17 cellular contexts compared by ENCODE assay signal in the genomic region with DNA sequence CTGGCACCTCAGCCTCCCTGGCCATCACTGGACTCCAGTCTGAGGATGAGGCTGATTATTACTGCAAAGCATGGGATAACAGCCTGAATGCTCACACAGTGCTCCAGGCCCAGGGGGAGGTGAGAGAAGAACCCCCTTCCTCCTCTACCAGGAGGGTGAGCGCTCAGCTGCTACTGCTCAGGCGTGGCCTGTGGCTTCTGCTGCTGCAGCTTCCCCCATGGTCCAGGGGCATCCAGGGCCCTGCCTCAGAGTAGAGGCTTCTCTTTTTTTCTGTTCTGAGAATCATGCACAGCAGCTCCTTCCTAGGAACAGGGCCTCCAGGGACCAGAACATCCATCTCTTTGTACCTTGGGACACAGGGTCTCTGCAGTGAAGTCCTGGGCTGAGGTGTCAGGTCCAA.
DNase-seq lines count a peak whose midpoint lies in the region; ATAC-seq, FAIRE-seq and TF ChIP-seq lines count a peak whose summit lies in the region.
"Had no signal": no experiment of that assay in that cellular context is flagged by ENCODE, and none has a peak within 500 bp of the region (broad histone marks: within the 10 kb centered on the region; RNA-seq: fewer than 3 reads in every experiment).

No MANE protein-coding gene starts in this region.

- peaks cover 2% of the 10 kb centered on the region for H3K9me3 Mint-ChIP-seq in stimulated activated memory B cell treated with anti-CD40 and anti-IgM and Interleukin-4, amounts not matched to agents 10 μg/mL and 1 μg/mL and 100 μg/mL, for 72 hours

- no peak for DNase-seq in T-helper 17 cell
- no peak for DNase-seq in HepG2 (ENCODE audit: low spot score)
- no peak for DNase-seq in NCI-H1105 treated with DMSO at 0.1 percent for 48 hours (lab: John Stamatoyannopoulos, UW)
- no peak for DNase-seq in transverse colon
- DNase-seq in NCI-H345 treated with DMSO at 0.1 percent for 48 hours (lab: John Stamatoyannopoulos, UW; ENCODE audit: unreplicated experiment), result no peak
- DNase-seq: ACHN; BE2C; Caco-2; CD8-positive, alpha-beta memory T cell; DMS53 had no signal

- H3K9ac ChIP-seq in BLaER1 treated with 17β-estradiol and CSF1 and Interleukin-3, amounts not matched to agents 10 nM and 100 nM, result peak overlapping the region in 2 of 11 experiments; percentile 2 to 32; a peak in 1 of 22 replicates
- H3K9ac ChIP-seq in HepG2 (ENCODE audit: insufficient read depth, low read depth, low read length), result no peak overlapping the region
- H3K9ac ChIP-seq: KMS-11 had no signal

- H3K9me3 ChIP-seq in BLaER1 treated with 17β-estradiol and CSF1 and Interleukin-3, amounts not matched to agents 10 nM and 100 nM (replicated peaks in 1 of 11), result peaks cover 13 to 21% (median 19%) of the 10 kb centered on the region in 11 experiments
- no peaks in the 10 kb centered on the region for H3K9me3 ChIP-seq in T-helper 17 cell (ENCODE audit: control insufficient read depth, low read length, poor library complexity, severe bottlenecking)
- no peaks in the 10 kb centered on the region for H3K9me3 ChIP-seq in HepG2 (ENCODE audit: low read length)
- no peaks in the 10 kb centered on the region for H3K9me3 ChIP-seq in transverse colon
- H3K9me3 ChIP-seq: BE2C had no signal

- H3K4me2 ChIP-seq in BLaER1 treated with 17β-estradiol and CSF1 and Interleukin-3, amounts not matched to agents 10 nM and 100 nM, result peak overlapping the region; percentile 54 to 76 (median 69)
- no peak overlapping the region for H3K4me2 ChIP-seq in HepG2 (ENCODE audit: low read depth, low read length)
- H3K4me2 ChIP-seq: GM23338, KMS-11 had no signal

- H3K36me3 ChIP-seq in BLaER1 treated with 17β-estradiol and CSF1 and Interleukin-3, amounts not matched to agents 10 nM and 100 nM, result peaks cover 0 to 3% (median 0%) of the 10 kb centered on the region in 11 experiments; a peak in 3 of 22 replicates
- no peaks in the 10 kb centered on the region; a peak in 1 of 5 replicates for H3K36me3 ChIP-seq in HepG2 (replicated peaks in 1 of 2; ENCODE audit: control insufficient read depth in 1 of 2, insufficient read depth in 2 of 2, low read length in 2 of 2)
- H3K36me3 ChIP-seq in transverse colon, result no peaks in the 10 kb centered on the region
- H3K36me3 ChIP-seq: BE2C had no signal

- no peak for TF ChIP-seq EP300 in HepG2 (IDR thresholded peaks at IDR 0.05; ENCODE audit: low read depth in 2 of 2, low read length in 2 of 2)
- no peak for TF ChIP-seq EP300 in HepG2 (CRISPR knock-in tag; IDR thresholded peaks at IDR 0.05; ENCODE audit: borderline replicate concordance)
- TF ChIP-seq EP300 in transverse colon (IDR thresholded peaks at IDR 0.05; ENCODE audit: low read depth), result no peak

- H4K20me1 ChIP-seq in BLaER1 treated with 17β-estradiol and CSF1 and Interleukin-3, amounts not matched to agents 10 nM and 100 nM, result peaks cover 0 to 5% (median 0%) of the 10 kb centered on the region in 11 experiments; a peak in 4 of 22 replicates
- H4K20me1 ChIP-seq in HepG2 (ENCODE audit: insufficient read depth, low read length), result no peaks in the 10 kb centered on the region

- WGBS in HepG2 (ENCODE audit: low lambda C conversion rate), result no CpG with 5 or more reads among the region's 2 CpGs
- WGBS in transverse colon (ENCODE audit: low coverage in 1 of 2), 2 donors, result 73% methylated on average over 2 of the region's 2 CpGs; no CpG with 5 or more reads in 1 of the 2 donors

- in situ Hi-C loops in HepG2 (cut with HindIII; ENCODE audit: extremely low pct_ligation_motif_present, low pct_unique_long_range_greater_than_20kb), result loop anchor here (25.0 kb wide), 1 partner anchor 115 kb away; no protein-coding TSS in a partner anchor
- in situ Hi-C loops in transverse colon (cut with MboI; ENCODE audit: low pct_ligation_motif_present in 1 of 4, low pct_unique_long_range_greater_than_20kb in 1 of 4, low sequenced_read_pairs in 3 of 4), result loop anchor here in 1 of 4 donors (25.0 kb wide), 1 partner anchor 90 kb away; the partner anchor contains the start of gene VPREB1

- TF ChIP-seq POLR2A in HepG2 (IDR thresholded peaks at IDR 0.05; ENCODE audit: insufficient read depth in 1 of 2, low read depth in 2 of 2, low read length in 2 of 2), result no peak
- TF ChIP-seq POLR2A in transverse colon (IDR thresholded peaks at IDR 0.05), result no peak

- ATAC-seq in T-helper 17 cell (peak; percentile 32), HepG2 (0 out of 3 replicates have a peak, but pooled peaks have one; percentile 18), HG03135 (IDR thresholded peaks at IDR 0.05; ENCODE audit: unreplicated experiment) (no peak)
- ATAC-seq in stimulated activated memory B cell treated with anti-CD40 and anti-IgM and Interleukin-4, amounts not matched to agents 10 μg/mL and 1 μg/mL and 100 μg/mL, for 72 hours, result peak; percentile 57
- ATAC-seq: GM23338, HCT116 had no signal

- H2AFZ ChIP-seq in HepG2 (ENCODE audit: low read length), result no peak overlapping the region
- H2AFZ ChIP-seq: GM23338 had no signal

- POLR2A ChIA-PET in HepG2 (lab: Yijun Ruan, JAX), result no interaction called here

- no peaks in the 10 kb centered on the region for H3K79me2 ChIP-seq in HepG2 (ENCODE audit: insufficient read depth, low read length)

- CTCF ChIA-PET in HepG2 (lab: Yijun Ruan, JAX; ENCODE audit: low intra/inter-chr PET ratio, low total read pairs), result no interaction called here

- no TSS peak for BruUV-seq in HepG2 (replicated peaks; lab: Mats Ljungman, UMichigan)

- FAIRE-seq in HepG2 (lab: Jason Lieb, UNC), result no peak
- FAIRE-seq: GM12892 had no signal

- H3K27me3 ChIP-seq in BLaER1 treated with 17β-estradiol and CSF1 and Interleukin-3, amounts not matched to agents 10 nM and 100 nM, result no peaks in the 10 kb centered on the region
- H3K27me3 ChIP-seq in HepG2 (ENCODE audit: control insufficient read depth in 1 of 2, insufficient read depth in 2 of 2, low read length in 2 of 2) (peaks cover 0 to 12% of the 10 kb centered on the region in 2 experiments; a peak in 2 of 5 replicates), transverse colon (peaks cover 43% of the 10 kb centered on the region)

- H3K4me1 Mint-ChIP-seq in T-helper 17 cell, result peaks cover 8% of the 10 kb centered on the region
- H3K4me1 Mint-ChIP-seq in stimulated activated memory B cell treated with anti-CD40 and anti-IgM and Interleukin-4, amounts not matched to agents 10 μg/mL and 1 μg/mL and 100 μg/mL, for 72 hours, result peaks cover 26% of the 10 kb centered on the region
- H3K4me1 Mint-ChIP-seq: GM23338 had no signal

- intact Hi-C loops in HepG2 (cut with micrococcal nuclease; ENCODE audit: unreplicated experiment) (no loop called here), transverse colon (cut with DNase I; ENCODE audit: low total_unique reads) (no loop called here)

- H3K27ac Mint-ChIP-seq in T-helper 17 cell, result peak overlapping the region; percentile 21
- H3K27ac Mint-ChIP-seq in stimulated activated memory B cell treated with anti-CD40 and anti-IgM and Interleukin-4, amounts not matched to agents 10 μg/mL and 1 μg/mL and 100 μg/mL, for 72 hours, result peak overlapping the region; percentile 1
- H3K27ac Mint-ChIP-seq: GM23338 had no signal

- TF ChIP-seq CTCF in HepG2 (CRISPR knock-in tag; IDR thresholded peaks at IDR 0.05) (no peak), transverse colon (IDR thresholded peaks at IDR 0.05) (no peak)

- peaks cover 16% of the 10 kb centered on the region for H3K27me3 Mint-ChIP-seq in T-helper 17 cell
- peaks cover 13% of the 10 kb centered on the region for H3K27me3 Mint-ChIP-seq in stimulated activated memory B cell treated with anti-CD40 and anti-IgM and Interleukin-4, amounts not matched to agents 10 μg/mL and 1 μg/mL and 100 μg/mL, for 72 hours

- no peak overlapping the region for H3K4me3 Mint-ChIP-seq in T-helper 17 cell
- no peak overlapping the region for H3K4me3 Mint-ChIP-seq in stimulated activated memory B cell treated with anti-CD40 and anti-IgM and Interleukin-4, amounts not matched to agents 10 μg/mL and 1 μg/mL and 100 μg/mL, for 72 hours
- H3K4me3 Mint-ChIP-seq: CD8-positive, alpha-beta memory T cell; GM23338 had no signal

- H3K4me1 ChIP-seq in BLaER1 treated with 17β-estradiol and CSF1 and Interleukin-3, amounts not matched to agents 10 nM and 100 nM, result peaks cover 25 to 48% (median 41%) of the 10 kb centered on the region in 10 experiments
- H3K4me1 ChIP-seq in HepG2 (ENCODE audit: insufficient read depth, low read length) (no peaks in the 10 kb centered on the region), transverse colon (no peaks in the 10 kb centered on the region)
- H3K4me1 ChIP-seq: BE2C, Caco-2 had no signal

- no peak overlapping the region for H3K4me3 ChIP-seq in BLaER1 treated with 17β-estradiol and CSF1 and Interleukin-3, amounts not matched to agents 10 nM and 100 nM
- no peak overlapping the region for H3K4me3 ChIP-seq in HepG2 (replicated peaks in 1 of 3; ENCODE audit: insufficient read depth in 1 of 3, low read depth in 2 of 3, low read length in 3 of 3)
- no peak overlapping the region for H3K4me3 ChIP-seq in transverse colon
- H3K4me3 ChIP-seq: GM23338 had no signal

- H3K27ac ChIP-seq in BLaER1 treated with 17β-estradiol and CSF1 and Interleukin-3, amounts not matched to agents 10 nM and 100 nM, result no peak overlapping the region
- H3K27ac ChIP-seq in HepG2 (ENCODE audit: extremely low read length, insufficient read depth, low read length) (no peak overlapping the region), transverse colon (no peak overlapping the region)
- H3K27ac ChIP-seq: KMS-11 had no signal

- TF ChIP-seq RAD21 in HepG2 (CRISPR knock-in tag; IDR thresholded peaks at IDR 0.05), result no peak

- H3K36me3 Mint-ChIP-seq in T-helper 17 cell (ENCODE audit: low read depth), result no peaks in the 10 kb centered on the region
- no peaks in the 10 kb centered on the region for H3K36me3 Mint-ChIP-seq in stimulated activated memory B cell treated with anti-CD40 and anti-IgM and Interleukin-4, amounts not matched to agents 10 μg/mL and 1 μg/mL and 100 μg/mL, for 72 hours
- H3K36me3 Mint-ChIP-seq: CD8-positive, alpha-beta memory T cell had no signal

TF ChIP-seq in HepG2, 621 proteins besides CTCF, POLR2A, EP300 and RAD21 (continues in another document):
- TF ChIP-seq ZBTB8A (CRISPR knock-in tag; IDR thresholded peaks at IDR 0.05; ENCODE audit: borderline replicate concordance, low read depth) (no peak), HOXA9 (CRISPR knock-in tag; IDR thresholded peaks at IDR 0.05; ENCODE audit: borderline replicate concordance) (no peak), ZNF598 (CRISPR knock-in tag; IDR thresholded peaks at IDR 0.05; ENCODE audit: borderline replicate concordance) (no peak), ZKSCAN5 (CRISPR knock-in tag; IDR thresholded peaks at IDR 0.05) (no peak)
